Comparison of ENCODE assay signal across 1 cellular context in the genomic region with DNA sequence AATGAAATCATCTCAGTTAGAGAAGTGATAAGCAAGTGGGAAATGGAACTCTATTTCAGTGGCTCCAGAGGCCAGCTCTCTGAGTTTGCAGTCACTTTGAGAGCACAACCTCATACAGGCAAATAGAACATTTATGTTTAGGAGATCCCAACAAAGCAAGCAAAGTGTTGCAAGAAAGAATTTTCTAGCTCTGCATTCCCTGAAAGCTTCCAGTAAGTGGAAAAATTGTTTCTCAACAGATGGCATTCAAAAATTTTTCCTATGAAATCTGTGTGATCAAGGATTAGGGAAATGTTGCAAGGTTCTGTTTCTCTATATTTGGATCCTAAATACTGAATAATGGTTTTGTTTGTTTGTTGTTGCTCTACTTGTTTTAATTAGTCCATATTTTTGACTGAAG.
TF ChIP-seq lines count a peak whose summit lies in the region.

No MANE protein-coding gene starts in this region.

TF ChIP-seq in WTC11, 78 proteins besides CTCF, POLR2A, EP300 and RAD21 (continued from another document):
- TF ChIP-seq PRDM15 (CRISPR knock-in tag; IDR thresholded peaks at IDR 0.05) (no peak), FOXJ3 (CRISPR knock-in tag; IDR thresholded peaks at IDR 0.05; ENCODE audit: borderline replicate concordance) (no peak), CREB1 (CRISPR knock-in tag; IDR thresholded peaks at IDR 0.05) (no peak), FOXP1 (CRISPR knock-in tag; IDR thresholded peaks at IDR 0.05; ENCODE audit: borderline replicate concordance) (no peak), CDX4 (CRISPR knock-in tag; IDR thresholded peaks at IDR 0.05; ENCODE audit: borderline replicate concordance) (no peak)
- TF ChIP-seq, protein P1, sequence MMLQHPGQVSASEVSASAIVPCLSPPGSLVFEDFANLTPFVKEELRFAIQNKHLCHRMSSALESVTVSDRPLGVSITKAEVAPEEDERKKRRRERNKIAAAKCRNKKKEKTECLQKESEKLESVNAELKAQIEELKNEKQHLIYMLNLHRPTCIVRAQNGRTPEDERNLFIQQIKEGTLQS (CRISPR knock-in tag; conservative IDR thresholded peaks at IDR 0.05): no peak
TF ChIP-seq in WTC11: peak in this region for 0.
